Comparison of ENCODE assay signal across 15 cellular contexts in genomic region chr22:49723478-49724029, GRCh38.
DNase-seq lines count a peak whose midpoint lies in the region; ATAC-seq and TF ChIP-seq lines count a peak whose summit lies in the region.
"Had no signal": no experiment of that assay in that cellular context is flagged by ENCODE, and none has a peak within 500 bp of the region (broad histone marks: within the 10 kb centered on the region; RNA-seq: fewer than 3 reads in every experiment).

No MANE protein-coding gene starts in this region.

- peaks cover 29 to 61% (median 40%) of the 10 kb centered on the region in 11 experiments for H3K27me3 ChIP-seq in BLaER1 treated with 17β-estradiol and CSF1 and Interleukin-3, amounts not matched to agents 10 nM and 100 nM
- no peaks in the 10 kb centered on the region; the same call in 1 of the 2 replicates for H3K27me3 ChIP-seq in Caco-2 (replicated peaks; ENCODE audit: control insufficient read depth, insufficient read depth, low read length)
- H3K27me3 ChIP-seq in WERI-Rb-1 (ENCODE audit: insufficient read depth, low read depth, severe bottlenecking): no peaks in the 10 kb centered on the region

- H3K4me1 ChIP-seq in BLaER1 treated with 17β-estradiol and CSF1 and Interleukin-3, amounts not matched to agents 10 nM and 100 nM: peaks cover 21 to 66% (median 36%) of the 10 kb centered on the region in 10 experiments
- H3K4me1 ChIP-seq in Caco-2: no peaks in the 10 kb centered on the region
- H3K4me1 ChIP-seq: SJSA1 had no signal

- no peak overlapping the region; a peak in 1 of 22 replicates for H3K27ac ChIP-seq in BLaER1 treated with 17β-estradiol and CSF1 and Interleukin-3, amounts not matched to agents 10 nM and 100 nM
- peak overlapping the region; percentile 59 for H3K27ac ChIP-seq in WERI-Rb-1
- H3K27ac ChIP-seq: body of pancreas, dorsolateral prefrontal cortex, SJSA1 had no signal

- CTCF ChIA-PET in Caco-2 (lab: Charles Lee): interaction anchor here (0.5 kb wide), 1 partner anchor 10 kb away, joined by 4 read pairs; no protein-coding TSS in a partner anchor

- peak overlapping the region in 8 of 10 experiments; percentile 43 to 64 (median 58); a peak in 10 of 20 replicates for H3K4me3 ChIP-seq in BLaER1 treated with 17β-estradiol and CSF1 and Interleukin-3, amounts not matched to agents 10 nM and 100 nM
- H3K4me3 ChIP-seq in Caco-2 (ENCODE audit: low read depth, low read length) (no peak overlapping the region), WERI-Rb-1 (ENCODE audit: low read depth, low read length) (peak overlapping the region; percentile 83)
- H3K4me3 ChIP-seq: body of pancreas, SJSA1 had no signal

- H3K27me3 Mint-ChIP-seq in Caco-2 (ENCODE audit: insufficient read depth, unreplicated experiment) (peaks cover 38% of the 10 kb centered on the region), immature natural killer cell (ENCODE audit: low read depth in 3 of 3) (peaks cover 11 to 17% (median 11%) of the 10 kb centered on the region in 3 donors)

- H4K20me1 ChIP-seq in BLaER1 treated with 17β-estradiol and CSF1 and Interleukin-3, amounts not matched to agents 10 nM and 100 nM: peaks cover 0 to 33% (median 15%) of the 10 kb centered on the region in 11 experiments; a peak in 13 of 22 replicates

- TF ChIP-seq CTCF in Caco-2 (IDR thresholded peaks at IDR 0.05; ENCODE audit: insufficient read depth in 1 of 2, low read depth in 1 of 2, low read length in 1 of 2, severe bottlenecking in 1 of 2, unreplicated experiment in 1 of 2): no peak
- no peak for TF ChIP-seq CTCF in WERI-Rb-1 (IDR thresholded peaks at IDR 0.05; ENCODE audit: low read depth, low read length)

- DNase-seq in Caco-2: no peak
- no peak for DNase-seq in WERI-Rb-1
- DNase-seq in immature natural killer cell: no peak
- DNase-seq in NCI-H1105 treated with DMSO at 0.1 percent for 48 hours (lab: John Stamatoyannopoulos, UW): no peak
- no peak for DNase-seq in SW480 (ENCODE audit: low spot score)
- DNase-seq: body of pancreas, lower lobe of right lung, NCI-H1048, right cardiac atrium had no signal

- H3K4me1 Mint-ChIP-seq in Caco-2 (ENCODE audit: low read depth, unreplicated experiment) (no peaks in the 10 kb centered on the region), immature natural killer cell (peaks cover 4 to 14% of the 10 kb centered on the region in 2 donors)

- POLR2A ChIA-PET in Caco-2 (lab: Charles Lee): no interaction called here

- H3K36me3 ChIP-seq in BLaER1 treated with 17β-estradiol and CSF1 and Interleukin-3, amounts not matched to agents 10 nM and 100 nM: no peaks in the 10 kb centered on the region
- H3K36me3 ChIP-seq in Caco-2 (ENCODE audit: control insufficient read depth, insufficient read depth, low read length): no peaks in the 10 kb centered on the region
- no peaks in the 10 kb centered on the region for H3K36me3 ChIP-seq in WERI-Rb-1
- H3K36me3 ChIP-seq: lower lobe of right lung, SJSA1, upper lobe of left lung had no signal

- ATAC-seq in GM18520 (IDR thresholded peaks at IDR 0.05; ENCODE audit: unreplicated experiment) (no peak), GM21528 (IDR thresholded peaks at IDR 0.05; ENCODE audit: low FRiP score, unreplicated experiment) (no peak)
- ATAC-seq: body of pancreas, right cardiac atrium had no signal

- H3K27ac Mint-ChIP-seq in Caco-2 (ENCODE audit: unreplicated experiment): no peak overlapping the region
- peak overlapping the region in 3 of 6 donors; percentile 73 to 86 (median 79) for H3K27ac Mint-ChIP-seq in immature natural killer cell

- H3K9me3 ChIP-seq in BLaER1 treated with 17β-estradiol and CSF1 and Interleukin-3, amounts not matched to agents 10 nM and 100 nM (replicated peaks in 1 of 11): no peaks in the 10 kb centered on the region
- no peaks in the 10 kb centered on the region for H3K9me3 ChIP-seq in Caco-2
- no peaks in the 10 kb centered on the region for H3K9me3 ChIP-seq in WERI-Rb-1 (ENCODE audit: severe bottlenecking)
- H3K9me3 ChIP-seq: body of pancreas, lower lobe of right lung, SJSA1, upper lobe of left lung had no signal

- H3K9me3 Mint-ChIP-seq in Caco-2 (ENCODE audit: unreplicated experiment) (no peaks in the 10 kb centered on the region), immature natural killer cell (no peaks in the 10 kb centered on the region)

- H3K9ac ChIP-seq in BLaER1 treated with 17β-estradiol and CSF1 and Interleukin-3, amounts not matched to agents 10 nM and 100 nM: peak overlapping the region in 1 of 11 experiments; percentile 67; a peak in 2 of 22 replicates

- peak overlapping the region; percentile 84 to 100 (median 98) for H3K4me2 ChIP-seq in BLaER1 treated with 17β-estradiol and CSF1 and Interleukin-3, amounts not matched to agents 10 nM and 100 nM

- no TSS peak for BruUV-seq in Caco-2 (replicated peaks; lab: Mats Ljungman, UMichigan)

- peak overlapping the region; percentile 50 for H3K4me3 Mint-ChIP-seq in Caco-2 (ENCODE audit: unreplicated experiment)
- peak overlapping the region; percentile 83 to 98 (median 93) for H3K4me3 Mint-ChIP-seq in immature natural killer cell

- intact Hi-C loops in Caco-2 (cut with micrococcal nuclease; ENCODE audit: unreplicated experiment): loop anchor here (10.0 kb wide), 1 partner anchor 289 kb away; no protein-coding TSS in a partner anchor

- H3K36me3 Mint-ChIP-seq in Caco-2 (ENCODE audit: insufficient read depth, unreplicated experiment): no peaks in the 10 kb centered on the region
- no peaks in the 10 kb centered on the region for H3K36me3 Mint-ChIP-seq in immature natural killer cell
